ENCODE assay signal across 19 cellular contexts in the genomic region with DNA sequence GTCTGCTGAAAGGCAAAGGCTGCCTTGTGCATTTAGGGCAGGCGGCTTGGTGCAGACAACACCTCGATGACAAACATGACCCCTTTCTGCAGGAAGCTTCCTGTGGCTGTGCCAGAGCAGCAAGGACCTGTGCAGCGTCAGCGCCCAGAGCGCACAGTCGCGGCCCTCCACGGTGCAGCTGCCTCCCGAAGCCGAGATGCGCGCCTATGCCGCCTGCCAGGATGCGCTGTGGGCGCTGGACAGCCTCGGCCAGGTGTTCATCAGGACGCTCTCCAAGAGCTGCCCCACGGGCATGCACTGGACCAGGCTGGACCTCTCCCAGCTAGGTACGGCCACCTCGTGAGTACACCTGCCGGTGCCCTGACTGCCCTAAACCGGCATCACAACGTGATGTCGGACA.
"Had no signal": no experiment of that assay in that cellular context is flagged by ENCODE, and none has a peak within 500 bp of the region (broad histone marks: within the 10 kb centered on the region; RNA-seq: fewer than 3 reads in every experiment).

No MANE protein-coding gene starts in this region.

- H2AFZ ChIP-seq: neural progenitor cell had no signal

- ATAC-seq: gastrocnemius medialis; left ventricle myocardium superior; naive thymus-derived CD4-positive, alpha-beta T cell; sciatic nerve; stimulated activated effector memory CD8-positive, alpha-beta T cell treated with anti-CD3 and anti-CD28 coated beads, Interleukin-12 subunit alpha, Interleukin-12 subunit beta, amount 100 ng/mL, for 72 hours had no signal

- H3K9ac ChIP-seq: neural progenitor cell had no signal

- H3K9me3 ChIP-seq: gastrocnemius medialis, prostate gland, right atrium auricular region, stomach, thyroid gland had no signal

- H3K36me3 ChIP-seq: neural progenitor cell had no signal

- DNase-seq: effector CD4-positive, alpha-beta T cell; foreskin fibroblast; gastrocnemius medialis; left ventricle myocardium superior; midbrain; naive thymus-derived CD4-positive, alpha-beta T cell; stimulated activated CD4-positive, alpha-beta T cell treated with anti-CD3 and anti-CD28 coated beads, Interleukin-2, amount 100 ng/mL, for 24 hours; stimulated activated CD4-positive, alpha-beta T cell treated with anti-CD3 and anti-CD28 coated beads, Interleukin-4, amount 100 ng/mL, for 24 hours; stimulated activated naive CD4-positive, alpha-beta T cell treated with Interleukin-2 at 50 U/mL for 16 hours; stomach; thyroid gland; trophoblast cell had no signal

- H3K4me3 ChIP-seq: dorsolateral prefrontal cortex, gastrocnemius medialis, lung, neural progenitor cell, prostate gland, right atrium auricular region, stomach, thyroid gland had no signal

- H3K27me3 ChIP-seq: dorsolateral prefrontal cortex, gastrocnemius medialis, neural progenitor cell, right atrium auricular region, stomach, thyroid gland had no signal

- H3K4me1 ChIP-seq: neural progenitor cell, prostate gland, right atrium auricular region, stomach, thyroid gland had no signal

- H3K4me2 ChIP-seq: neural progenitor cell had no signal

- H3K27ac ChIP-seq: neural progenitor cell, prostate gland, right atrium auricular region, stomach, thyroid gland had no signal
